35 cellular contexts compared by ENCODE assay signal in genomic region chr10:77696584-77696983, GRCh38. TPM values are rescaled to one million over a fixed set of nuclear protein-coding genes. Genes with fewer than 3 reads are reported as not detected.
A peak's percentile ranks its signal among the peaks of the same experiment; 100 is the strongest.
DNase-seq lines count a peak whose midpoint lies in the region; ATAC-seq and TF ChIP-seq lines count a peak whose summit lies in the region.
"Had no signal": no experiment of that assay in that cellular context is flagged by ENCODE, and none has a peak within 500 bp of the region (broad histone marks: within the 10 kb centered on the region; RNA-seq: fewer than 3 reads in every experiment).

No MANE protein-coding gene starts in this region.

- H3K27me3 ChIP-seq in colonic mucosa (no peaks in the 10 kb centered on the region), esophagus muscularis mucosa (no peaks in the 10 kb centered on the region)
- H3K27me3 ChIP-seq: BE2C; BLaER1; BLaER1 treated with 17β-estradiol and CSF1 and Interleukin-3, amounts not matched to agents 10 nM and 100 nM had no signal

- WGBS in esophagus muscularis mucosa = 84% methylated on average over 10 of the region's 10 CpGs

- H3K27ac ChIP-seq in colonic mucosa (no peak overlapping the region), esophagus muscularis mucosa (replicated peaks in 1 of 4) (no peak overlapping the region)
- H3K27ac ChIP-seq: 22Rv1; A549; BLaER1; BLaER1 treated with 17β-estradiol and CSF1 and Interleukin-3, amounts not matched to agents 10 nM and 100 nM; C4-2B had no signal

- H3K4me1 Mint-ChIP-seq in osteocyte (ENCODE audit: unreplicated experiment) = no peaks in the 10 kb centered on the region
- H3K4me1 Mint-ChIP-seq: CD4-positive, alpha-beta memory T cell; CD4-positive, CD25-positive, alpha-beta regulatory T cell; CD8-positive, alpha-beta memory T cell had no signal

- TF ChIP-seq CTCF in colonic mucosa (IDR thresholded peaks at IDR 0.05) (no peak), esophagus muscularis mucosa (IDR thresholded peaks at IDR 0.05) (no peak), osteocyte (IDR thresholded peaks at IDR 0.05) (no peak)

- H3K9me3 Mint-ChIP-seq in osteocyte (ENCODE audit: unreplicated experiment) = no peaks in the 10 kb centered on the region
- H3K9me3 Mint-ChIP-seq: CD4-positive, alpha-beta memory T cell; CD4-positive, alpha-beta T cell; CD8-positive, alpha-beta memory T cell; CD8-positive, alpha-beta T cell had no signal

- no peak for TF ChIP-seq POLR2A in esophagus muscularis mucosa (IDR thresholded peaks at IDR 0.05; ENCODE audit: low read depth)

- H3K36me3 ChIP-seq in colonic mucosa = no peaks in the 10 kb centered on the region
- H3K36me3 ChIP-seq in esophagus muscularis mucosa = no peaks in the 10 kb centered on the region
- H3K36me3 ChIP-seq: BE2C; BLaER1; BLaER1 treated with 17β-estradiol and CSF1 and Interleukin-3, amounts not matched to agents 10 nM and 100 nM had no signal

- H3K4me1 ChIP-seq in colonic mucosa (no peaks in the 10 kb centered on the region), esophagus muscularis mucosa (no peaks in the 10 kb centered on the region)
- H3K4me1 ChIP-seq: BE2C, Caco-2 had no signal

- intact Hi-C loops in colonic mucosa (cut with DNase I) (no loop called here), esophagus muscularis mucosa (cut with DNase I) (no loop called here)

- H3K36me3 Mint-ChIP-seq in osteocyte (ENCODE audit: unreplicated experiment) = no peaks in the 10 kb centered on the region
- H3K36me3 Mint-ChIP-seq: CD14-positive monocyte; CD4-positive, alpha-beta memory T cell; CD4-positive, CD25-positive, alpha-beta regulatory T cell; CD8-positive, alpha-beta memory T cell; CD8-positive, alpha-beta T cell had no signal

- no peak overlapping the region for H3K4me3 Mint-ChIP-seq in osteocyte (ENCODE audit: unreplicated experiment)
- H3K4me3 Mint-ChIP-seq: B cell; CD14-positive monocyte; CD4-positive, alpha-beta memory T cell; CD4-positive, alpha-beta T cell; CD4-positive, CD25-positive, alpha-beta regulatory T cell; CD8-positive, alpha-beta memory T cell; CD8-positive, alpha-beta T cell had no signal

- H3K27ac Mint-ChIP-seq in osteocyte (ENCODE audit: unreplicated experiment) = no peak overlapping the region
- H3K27ac Mint-ChIP-seq: B cell; CD4-positive, alpha-beta memory T cell; CD4-positive, alpha-beta T cell; CD4-positive, CD25-positive, alpha-beta regulatory T cell; CD8-positive, alpha-beta memory T cell; CD8-positive, alpha-beta T cell had no signal

- no peak overlapping the region for H3K9ac ChIP-seq in colonic mucosa (ENCODE audit: low read depth in 2 of 2, low read length in 2 of 2)
- H3K9ac ChIP-seq: BLaER1; BLaER1 treated with 17β-estradiol and CSF1 and Interleukin-3, amounts not matched to agents 10 nM and 100 nM had no signal

- H3K9me3 ChIP-seq in colonic mucosa (no peaks in the 10 kb centered on the region), esophagus muscularis mucosa (no peaks in the 10 kb centered on the region)
- H3K9me3 ChIP-seq: A549, BE2C, BLaER1, Caco-2 had no signal

- ATAC-seq in GM19035 (IDR thresholded peaks at IDR 0.05; ENCODE audit: unreplicated experiment) = no peak
- ATAC-seq: A549; CD8-positive, alpha-beta T cell had no signal

- DNase-seq in colonic mucosa (peak; percentile 4), esophagus muscularis mucosa (ENCODE audit: extremely low spot score) (peak; percentile 66), islet precursor cell (peak; percentile 21), osteocyte (ENCODE audit: extremely low spot score, unreplicated experiment) (peak; percentile 67), UCSD-AML1 (lab: John Stamatoyannopoulos, UW; ENCODE audit: unreplicated experiment) (no peak)
- DNase-seq in stimulated activated CD4-positive, alpha-beta T cell treated with anti-CD3 and anti-CD28 coated beads, Interleukin-4, amount 100 ng/mL, for 1 hour = no peak
- DNase-seq in activated CD8-positive, alpha-beta memory T cell treated with anti-CD3 and anti-CD28 coated beads, Interleukin-2, amount 50 U/mL, for 4 hours = no peak
- DNase-seq: 8988T; ACHN; AML-193; BE2C; C1 segment of cervical spinal cord; Caco-2; Calu3; CD4-positive, alpha-beta memory T cell; CD4-positive, alpha-beta T cell; CD4-positive, CD25-positive, alpha-beta regulatory T cell; CD8-positive, alpha-beta memory T cell; CD8-positive, alpha-beta T cell; COR-L47; DMS 273 treated with DMSO at 0.1 percent for 48 hours; DMS153; DMS53; DMS79; DMS79 treated with DMSO at 0.1 percent for 48 hours; DND-41; EL had no signal

- no peaks in the 10 kb centered on the region for H3K27me3 Mint-ChIP-seq in osteocyte (ENCODE audit: unreplicated experiment)
- H3K27me3 Mint-ChIP-seq: B cell had no signal

- H3K4me3 ChIP-seq in colonic mucosa (no peak overlapping the region), esophagus muscularis mucosa (no peak overlapping the region)
- H3K4me3 ChIP-seq: A549; BLaER1; BLaER1 treated with 17β-estradiol and CSF1 and Interleukin-3, amounts not matched to agents 10 nM and 100 nM had no signal

- no peak for TF ChIP-seq EP300 in esophagus muscularis mucosa (IDR thresholded peaks at IDR 0.05)

RNA-seq across cellular contexts. Expression of gene KCNMA1, which starts 59.0 kb away (rescaled TPM):
- total RNA-seq in colonic mucosa (10 to 100 TPM; 23.2 to 44.5 TPM), esophagus muscularis mucosa (100 to 1,000 TPM; 146 to 300 (median 265) TPM), osteocyte (95.5 and 98.1 TPM in 2 replicates)
- total RNA-seq: CD4-positive, alpha-beta memory T cell; CD4-positive, alpha-beta T cell; CD4-positive, CD25-positive, alpha-beta regulatory T cell; CD8-positive, alpha-beta T cell had no signal

Comparison
In these comparisons a context has a peak if more than half of its experiments do, and no peak if none do; other contexts are left out.
1. DNase-seq: peak in colonic mucosa (single experiment), esophagus muscularis mucosa (single experiment), islet precursor cell (single experiment) and osteocyte (single experiment); none in stimulated activated CD4-positive, alpha-beta T cell treated with anti-CD3 and anti-CD28 coated beads, Interleukin-4, amount 100 ng/mL, for 1 hour (single experiment), activated CD8-positive, alpha-beta memory T cell treated with anti-CD3 and anti-CD28 coated beads, Interleukin-2, amount 50 U/mL, for 4 hours (single experiment) and UCSD-AML1 (single experiment).